In genomic region chr14:49926803-49927202, GRCh38 we compare ENCODE assay signal across 24 cellular contexts.
"Had no signal": no experiment of that assay in that cellular context is flagged by ENCODE, and none has a peak within 500 bp of the region (broad histone marks: within the 10 kb centered on the region; RNA-seq: fewer than 3 reads in every experiment).

No MANE protein-coding gene starts in this region.

- ATAC-seq: activated CD8-positive, alpha-beta memory T cell treated with anti-CD3 and anti-CD28 coated beads, Interleukin-2, amount 10 ng/mL, durations not matched to agents 7 days and 5 days; T-helper 17 cell; WTC11 had no signal

- H3K4me3 ChIP-seq: breast epithelium, MG63 had no signal

- H3K27me3 ChIP-seq: breast epithelium, MG63 had no signal

- H3K9ac ChIP-seq: KMS-11 had no signal

- H3K36me3 ChIP-seq: breast epithelium, MG63 had no signal

- H3K4me2 ChIP-seq: KMS-11 had no signal

- H3K4me1 ChIP-seq: breast epithelium had no signal

- H3K9me3 ChIP-seq: breast epithelium, MG63 had no signal

- DNase-seq: activated CD4-positive, alpha-beta T cell treated with anti-CD3 and anti-CD28 coated beads for 48 hours; activated CD4-positive, alpha-beta T cell treated with anti-CD3 and anti-CD28 coated beads, Interleukin-2, amount 50 U/mL, for 4 hours; activated CD4-positive, CD25-positive, alpha-beta regulatory T cell treated with anti-CD3 and anti-CD28 coated beads, Interleukin-2, amount 50 U/mL, for 72 hours; activated CD8-positive, alpha-beta memory T cell treated with anti-CD3 and anti-CD28 coated beads, Interleukin-2, amount 10 ng/mL, durations not matched to agents 7 days and 5 days; activated effector memory CD4-positive, alpha-beta T cell treated with Interleukin-2 at 50 U/mL for 16 hours; activated naive CD4-positive, alpha-beta T cell; activated T-cell treated with anti-CD3 and anti-CD28 coated beads, Interleukin-2, amount 50 U/mL, for 24 hours; aorta; central memory CD4-positive, alpha-beta T cell; MG63; MV-4-11; NCI-H1092 treated with DMSO at 0.1 percent for 48 hours; NCI-H146; NCI-H187 treated with DMSO at 0.1 percent for 48 hours; NCI-H2081 treated with DMSO at 0.1 percent for 48 hours; NCI-H345; NCI-H524; NCI-H748 treated with DMSO at 0.1 percent for 48 hours; SHP77 treated with DMSO at 0.1 percent for 48 hours; T-helper 17 cell; T-helper 9 cell had no signal

- H3K27ac ChIP-seq: breast epithelium, KMS-11 had no signal
